In the genomic region with DNA sequence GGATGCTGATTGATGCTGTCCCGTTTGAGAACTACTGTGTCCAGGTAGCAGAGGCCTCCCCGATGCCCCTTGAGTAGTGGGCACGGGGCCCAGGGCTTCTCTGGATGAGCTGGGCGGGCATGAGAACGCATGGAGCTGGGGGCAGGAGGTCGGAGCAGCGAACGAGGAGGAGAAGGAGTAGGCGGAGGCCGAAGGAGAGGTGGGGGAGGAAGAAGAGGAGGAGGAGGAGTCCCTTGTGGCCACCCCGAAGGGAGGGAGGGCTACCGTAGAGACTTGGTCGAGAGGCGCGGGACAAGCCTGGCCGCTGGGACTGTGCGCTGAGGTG, we compare ENCODE assay signal across 17 cellular contexts.
DNase-seq lines count a peak whose midpoint lies in the region; ATAC-seq and TF ChIP-seq lines count a peak whose summit lies in the region.
"Had no signal": no experiment of that assay in that cellular context is flagged by ENCODE, and none has a peak within 500 bp of the region (broad histone marks: within the 10 kb centered on the region; RNA-seq: fewer than 3 reads in every experiment).

No MANE protein-coding gene starts in this region.

- intact Hi-C loops in CD4-positive, alpha-beta T cell (cut with DNase I, micrococcal nuclease): no loop called here
- intact Hi-C loops in naive thymus-derived CD4-positive, alpha-beta T cell (cut with micrococcal nuclease): no loop called here
- intact Hi-C loops in ascending aorta (cut with DNase I): loop anchor here (10.0 kb wide), 1 partner anchor 302 kb away; no protein-coding TSS in a partner anchor

- H3K4me1 ChIP-seq in naive thymus-derived CD4-positive, alpha-beta T cell (ENCODE audit: control insufficient read depth in 2 of 2, insufficient read depth in 2 of 2, low read length in 2 of 2): no peaks in the 10 kb centered on the region
- H3K4me1 ChIP-seq in GM23248 (ENCODE audit: insufficient read depth) (no peaks in the 10 kb centered on the region), ascending aorta (peaks cover 0 to 5% of the 10 kb centered on the region in 2 donors)
- H3K4me1 ChIP-seq: adrenal gland had no signal

- H3K79me2 ChIP-seq in GM23248 (ENCODE audit: insufficient read depth): no peaks in the 10 kb centered on the region

- H4K20me1 ChIP-seq in GM23248 (ENCODE audit: insufficient read depth): no peaks in the 10 kb centered on the region
- H4K20me1 ChIP-seq: BLaER1 treated with 17β-estradiol and CSF1 and Interleukin-3, amounts not matched to agents 10 nM and 100 nM had no signal

- no peak for TF ChIP-seq CTCF in CD4-positive, alpha-beta T cell (IDR thresholded peaks at IDR 0.05)
- no peak for TF ChIP-seq CTCF in HL-60 (IDR thresholded peaks at IDR 0.05; ENCODE audit: insufficient read depth, low read length)
- no peak for TF ChIP-seq CTCF in coronary artery (IDR thresholded peaks at IDR 0.05)
- no peak for TF ChIP-seq CTCF in ascending aorta (IDR thresholded peaks at IDR 0.05)

- H3K4me3 Mint-ChIP-seq in CD4-positive, alpha-beta T cell: peak overlapping the region; percentile 48
- peak overlapping the region in 6 of 10 donors; percentile 54 to 79 (median 55) for H3K4me3 Mint-ChIP-seq in naive thymus-derived CD4-positive, alpha-beta T cell
- H3K4me3 Mint-ChIP-seq: T-helper 1 cell treated with Interleukin-12 subunit alpha and Interleukin-12 subunit beta and Interleukin-4 antibody, amounts not matched to agents 30 μg/mL and 1 μg/mL, for 36 hours had no signal

- H3K4me1 Mint-ChIP-seq in CD4-positive, alpha-beta T cell (ENCODE audit: low read depth): peaks cover 17% of the 10 kb centered on the region
- peaks cover 3 to 23% (median 13%) of the 10 kb centered on the region in 7 donors for H3K4me1 Mint-ChIP-seq in naive thymus-derived CD4-positive, alpha-beta T cell

- H3K9me3 ChIP-seq in CD4-positive, alpha-beta T cell (ENCODE audit: control insufficient read depth, low read length): no peaks in the 10 kb centered on the region
- H3K9me3 ChIP-seq in naive thymus-derived CD4-positive, alpha-beta T cell (ENCODE audit: control insufficient read depth in 2 of 3, low read length in 3 of 3): no peaks in the 10 kb centered on the region
- no peaks in the 10 kb centered on the region for H3K9me3 ChIP-seq in GM23248 (ENCODE audit: low read depth)
- no peaks in the 10 kb centered on the region for H3K9me3 ChIP-seq in ascending aorta
- H3K9me3 ChIP-seq: adrenal gland, prostate gland had no signal

- H3K4me2 ChIP-seq in GM23248 (ENCODE audit: unreplicated experiment): no peak overlapping the region

- in situ Hi-C loops in GM23248 (cut with MboI): no loop called here

- DNase-seq in CD4-positive, alpha-beta T cell: no peak
- DNase-seq in HL-60 (ENCODE audit: low read depth in 1 of 2, low spot score in 1 of 2): peak; percentile 22 to 52
- no peak for DNase-seq in coronary artery (ENCODE audit: low spot score)
- no peak for DNase-seq in naive thymus-derived CD4-positive, alpha-beta T cell
- no peak for DNase-seq in GM23248
- DNase-seq in ascending aorta (ENCODE audit: low spot score in 2 of 2): no peak
- DNase-seq: activated CD8-positive, alpha-beta memory T cell treated with anti-CD3 and anti-CD28 coated beads for 24 hours; adrenal gland; effector CD8-positive, alpha-beta T cell; NCI-H2171; stimulated activated CD4-positive, alpha-beta T cell treated with anti-CD3 and anti-CD28 coated beads, Interleukin-2, amount 100 ng/mL, for 24 hours had no signal

- no peaks in the 10 kb centered on the region for H3K36me3 ChIP-seq in naive thymus-derived CD4-positive, alpha-beta T cell (ENCODE audit: control insufficient read depth in 2 of 3, insufficient read depth in 3 of 3, low read length in 3 of 3)
- H3K36me3 ChIP-seq in GM23248 (ENCODE audit: low read depth) (no peaks in the 10 kb centered on the region), ascending aorta (no peaks in the 10 kb centered on the region)
- H3K36me3 ChIP-seq: adrenal gland; BLaER1 treated with 17β-estradiol and CSF1 and Interleukin-3, amounts not matched to agents 10 nM and 100 nM; prostate gland had no signal

- no peaks in the 10 kb centered on the region for H3K36me3 Mint-ChIP-seq in CD4-positive, alpha-beta T cell (ENCODE audit: low read depth)
- peaks cover 0 to 4% (median 0%) of the 10 kb centered on the region in 5 donors for H3K36me3 Mint-ChIP-seq in naive thymus-derived CD4-positive, alpha-beta T cell

- CTCF ChIA-PET in CD4-positive, alpha-beta T cell (lab: Charles Lee): no interaction called here
- CTCF ChIA-PET in naive thymus-derived CD4-positive, alpha-beta T cell (lab: Charles Lee): no interaction called here

- no peak overlapping the region for H2AFZ ChIP-seq in GM23248

- 2 to 3% methylated on average over 17 of the region's 17 CpGs for WGBS in GM23248 (ENCODE audit: low coverage in 1 of 2, low lambda C conversion rate in 2 of 2, missing lambda C conversion rate in 2 of 2), 2 experiments

- peak overlapping the region; percentile 63 for H3K4me3 ChIP-seq in HL-60 (replicated peaks; ENCODE audit: insufficient read depth, low read length)
- peak overlapping the region; percentile 44 for H3K4me3 ChIP-seq in coronary artery
- no peak overlapping the region for H3K4me3 ChIP-seq in naive thymus-derived CD4-positive, alpha-beta T cell (ENCODE audit: low read length)
- no peak overlapping the region for H3K4me3 ChIP-seq in GM23248
- peak overlapping the region in 1 of 2 donors; percentile 21 for H3K4me3 ChIP-seq in ascending aorta
- H3K4me3 ChIP-seq: adrenal gland; BLaER1 treated with 17β-estradiol and CSF1 and Interleukin-3, amounts not matched to agents 10 nM and 100 nM; lung; prostate gland had no signal

- no peak overlapping the region for H3K9ac ChIP-seq in GM23248
- H3K9ac ChIP-seq: BLaER1 treated with 17β-estradiol and CSF1 and Interleukin-3, amounts not matched to agents 10 nM and 100 nM had no signal

- peaks cover 43% of the 10 kb centered on the region for H3K27me3 ChIP-seq in CD4-positive, alpha-beta T cell (ENCODE audit: control insufficient read depth, insufficient read depth, low read length)
- H3K27me3 ChIP-seq in HL-60 (ENCODE audit: insufficient read depth, poor library complexity, severe bottlenecking): peaks cover 15% of the 10 kb centered on the region
- H3K27me3 ChIP-seq in naive thymus-derived CD4-positive, alpha-beta T cell (ENCODE audit: control insufficient read depth in 2 of 2, insufficient read depth in 2 of 2, low read length in 2 of 2): peaks cover 0 to 5% of the 10 kb centered on the region in 2 donors
- H3K27me3 ChIP-seq in GM23248 (replicated peaks; ENCODE audit: insufficient read depth): peaks cover 67% of the 10 kb centered on the region
- H3K27me3 ChIP-seq in ascending aorta: no peaks in the 10 kb centered on the region
- H3K27me3 ChIP-seq: BLaER1 treated with 17β-estradiol and CSF1 and Interleukin-3, amounts not matched to agents 10 nM and 100 nM had no signal

- no peaks in the 10 kb centered on the region for H3K9me2 ChIP-seq in GM23248 (ENCODE audit: insufficient read depth)

- no peak for ATAC-seq in CD4-positive, alpha-beta T cell (ENCODE audit: poor library complexity)
- ATAC-seq in naive thymus-derived CD4-positive, alpha-beta T cell: no peak
- no peak for ATAC-seq in HG02938 (IDR thresholded peaks at IDR 0.05; ENCODE audit: unreplicated experiment)
- ATAC-seq in HG03378 (IDR thresholded peaks at IDR 0.05; ENCODE audit: unreplicated experiment): no peak

- POLR2A ChIA-PET in CD4-positive, alpha-beta T cell (lab: Charles Lee): no interaction called here
- POLR2A ChIA-PET in naive thymus-derived CD4-positive, alpha-beta T cell (lab: Charles Lee): no interaction called here

- peaks cover 72% of the 10 kb centered on the region for H3K27me3 Mint-ChIP-seq in CD4-positive, alpha-beta T cell
- H3K27me3 Mint-ChIP-seq in naive thymus-derived CD4-positive, alpha-beta T cell: peaks cover 55 to 69% (median 66%) of the 10 kb centered on the region in 5 donors

- no peak overlapping the region for H3K27ac Mint-ChIP-seq in CD4-positive, alpha-beta T cell
- H3K27ac Mint-ChIP-seq in naive thymus-derived CD4-positive, alpha-beta T cell: no peak overlapping the region
- H3K27ac Mint-ChIP-seq: T-helper 1 cell treated with Interleukin-12 subunit alpha and Interleukin-12 subunit beta and Interleukin-4 antibody, amounts not matched to agents 30 μg/mL and 1 μg/mL, for 36 hours had no signal

- H3K9me3 Mint-ChIP-seq in CD4-positive, alpha-beta T cell: no peaks in the 10 kb centered on the region
- peaks cover 0 to 2% (median 0%) of the 10 kb centered on the region in 11 donors for H3K9me3 Mint-ChIP-seq in naive thymus-derived CD4-positive, alpha-beta T cell
- H3K9me3 Mint-ChIP-seq: T-helper 1 cell treated with Interleukin-12 subunit alpha and Interleukin-12 subunit beta and Interleukin-4 antibody, amounts not matched to agents 30 μg/mL and 1 μg/mL, for 36 hours had no signal

- no peak overlapping the region for H3K27ac ChIP-seq in CD4-positive, alpha-beta T cell (ENCODE audit: low read depth, low read length)
- H3K27ac ChIP-seq in HL-60 (replicated peaks) (peak overlapping the region; percentile 64), coronary artery (no peak overlapping the region), GM23248 (no peak overlapping the region), ascending aorta (no peak overlapping the region)
- no peak overlapping the region for H3K27ac ChIP-seq in naive thymus-derived CD4-positive, alpha-beta T cell (ENCODE audit: low read depth, low read length)
- H3K27ac ChIP-seq: adrenal gland; BLaER1 treated with 17β-estradiol and CSF1 and Interleukin-3, amounts not matched to agents 10 nM and 100 nM; prostate gland had no signal

- H3F3A ChIP-seq in GM23248 (ENCODE audit: insufficient read depth): no peaks in the 10 kb centered on the region

Comparison
In these comparisons a context has a peak if more than half of its experiments do, and no peak if none do; other contexts are left out.
1. DNase-seq: peak in HL-60 (2 of 2); none in CD4-positive, alpha-beta T cell (0 of 10), coronary artery (single experiment), naive thymus-derived CD4-positive, alpha-beta T cell (0 of 9), GM23248 (single experiment) and ascending aorta (0 of 2).
2. H3K4me3 ChIP-seq: peak in HL-60 (single experiment) and coronary artery (single experiment); none in naive thymus-derived CD4-positive, alpha-beta T cell (single experiment) and GM23248 (single experiment).